33 cellular contexts compared by ENCODE assay signal in genomic region chr11:12617632-12618031, GRCh38.
"Had no signal": no experiment of that assay in that cellular context is flagged by ENCODE, and none has a peak within 500 bp of the region (broad histone marks: within the 10 kb centered on the region; RNA-seq: fewer than 3 reads in every experiment).

No MANE protein-coding gene starts in this region.

- H3K36me3 ChIP-seq: MG63 had no signal

- H3K4me3 ChIP-seq: MG63 had no signal

- H3K27me3 ChIP-seq: MG63 had no signal

- DNase-seq: Karpas-422, Kasumi-1, MG63, MM.1S, MV-4-11, NCI-H1048, NCI-H1092, NCI-H1092 treated with DMSO at 0.1 percent for 48 hours, NCI-H1105, NCI-H1105 treated with DMSO at 0.1 percent for 48 hours, NCI-H1417, NCI-H1417 treated with DMSO at 0.1 percent for 48 hours, NCI-H1436, NCI-H1436 treated with DMSO at 0.1 percent for 48 hours, NCI-H146, NCI-H1694, NCI-H1694 treated with DMSO at 0.1 percent for 48 hours, NCI-H187, NCI-H187 treated with DMSO at 0.1 percent for 48 hours, NCI-H2029, NCI-H2029 treated with DMSO at 0.1 percent for 48 hours, NCI-H2081, NCI-H2081 treated with DMSO at 0.1 percent for 48 hours, NCI-H2107, NCI-H2171, NCI-H2171 treated with DMSO at 0.1 percent for 48 hours, NCI-H2227 treated with DMSO at 0.1 percent for 48 hours, NCI-H226, NCI-H345, NCI-H446, NCI-H446 treated with DMSO at 0.1 percent for 48 hours, NCI-H510A, NCI-H510A treated with DMSO at 0.1 percent for 48 hours had no signal
